ENCODE assay signal across 10 cellular contexts in genomic region chr1:19414490-19414889, GRCh38.
DNase-seq lines count a peak whose midpoint lies in the region; ATAC-seq and TF ChIP-seq lines count a peak whose summit lies in the region.
"Had no signal": no experiment of that assay in that cellular context is flagged by ENCODE, and none has a peak within 500 bp of the region (broad histone marks: within the 10 kb centered on the region; RNA-seq: fewer than 3 reads in every experiment).

No MANE protein-coding gene starts in this region.

- peak overlapping the region; percentile 58 for H3K27ac Mint-ChIP-seq in HFFc6
- H3K27ac Mint-ChIP-seq in chondrocyte (ENCODE audit: unreplicated experiment) = peak overlapping the region; percentile 83
- H3K27ac Mint-ChIP-seq in memory B cell = peak overlapping the region; percentile 50

- H3K4me3 Mint-ChIP-seq in HFFc6 (no peak overlapping the region), chondrocyte (ENCODE audit: unreplicated experiment) (no peak overlapping the region), memory B cell (no peak overlapping the region)

- H3K27me3 Mint-ChIP-seq in HFFc6 (ENCODE audit: insufficient read depth) = peaks cover 3% of the 10 kb centered on the region; the same call in 1 of the 2 replicates
- no peaks in the 10 kb centered on the region for H3K27me3 Mint-ChIP-seq in chondrocyte (ENCODE audit: low read depth)
- no peaks in the 10 kb centered on the region for H3K27me3 Mint-ChIP-seq in memory B cell

- H3K36me3 Mint-ChIP-seq in HFFc6 (ENCODE audit: low read depth) (peaks cover 45% of the 10 kb centered on the region), chondrocyte (ENCODE audit: low read depth) (peaks cover 18% of the 10 kb centered on the region), memory B cell (peaks cover 21% of the 10 kb centered on the region)

- no peaks in the 10 kb centered on the region for H3K9me3 ChIP-seq in stomach

- TF ChIP-seq EP300 in stomach (IDR thresholded peaks at IDR 0.05) = no peak

- ATAC-seq in memory B cell (ENCODE audit: low read depth) (no peak), GM21717 (IDR thresholded peaks at IDR 0.05; ENCODE audit: unreplicated experiment) (no peak), GM19023 (IDR thresholded peaks at IDR 0.05; ENCODE audit: unreplicated experiment) (no peak)

- peaks cover 13 to 33% (median 19%) of the 10 kb centered on the region in 4 donors for H3K36me3 ChIP-seq in stomach

- H3K4me1 ChIP-seq in stomach = peaks cover 51 to 96% (median 72%) of the 10 kb centered on the region in 4 donors

- WGBS in stomach, 5 donors = 47 to 57% (median 56%) methylated on average over 2 of the region's 2 CpGs

- no peak for TF ChIP-seq POLR2A in stomach (IDR thresholded peaks at IDR 0.05)

- H3K9me3 Mint-ChIP-seq in HFFc6 = no peaks in the 10 kb centered on the region
- H3K9me3 Mint-ChIP-seq in chondrocyte (ENCODE audit: low read depth) = no peaks in the 10 kb centered on the region
- no peaks in the 10 kb centered on the region for H3K9me3 Mint-ChIP-seq in memory B cell

- TF ChIP-seq CTCF in HFFc6 (IDR thresholded peaks at IDR 0.05) (no peak), chondrocyte (IDR thresholded peaks at IDR 0.05) (no peak), stomach (IDR thresholded peaks at IDR 0.05) (no peak)

- H3K4me1 Mint-ChIP-seq in HFFc6 (ENCODE audit: low read depth) (peaks cover 70% of the 10 kb centered on the region), chondrocyte (ENCODE audit: low read depth) (peaks cover 62% of the 10 kb centered on the region), memory B cell (peaks cover 43% of the 10 kb centered on the region)

- H3K27me3 ChIP-seq in stomach = no peaks in the 10 kb centered on the region

- intact Hi-C loops in stomach (cut with DNase I; ENCODE audit: low total_unique reads) = no loop called here

- H3K4me3 ChIP-seq in stomach = no peak overlapping the region

- H3K27ac ChIP-seq in stomach = peak overlapping the region in 4 of 5 donors; percentile 56 to 87 (median 72)

- DNase-seq in HFFc6 (no peak), chondrocyte (ENCODE audit: low spot score) (no peak), memory B cell (ENCODE audit: low spot score in 2 of 2) (no peak), stomach (no peak), NCI-H82 treated with DMSO at 0.1 percent for 48 hours (lab: John Stamatoyannopoulos, UW; ENCODE audit: unreplicated experiment) (no peak), NCI-H2029 (lab: John Stamatoyannopoulos, UW) (no peak)
- DNase-seq: NCI-H1436; stimulated activated CD4-positive, alpha-beta T cell treated with anti-CD3 and anti-CD28 coated beads, Interleukin-4, amount 100 ng/mL, for 4 hours had no signal
